ENCODE assay signal across 29 cellular contexts in genomic region chr2:39609917-39610316, GRCh38. TPM values are rescaled to one million over a fixed set of nuclear protein-coding genes. Genes with fewer than 3 reads are reported as not detected.
"Had no signal": no experiment of that assay in that cellular context is flagged by ENCODE, and none has a peak within 500 bp of the region (broad histone marks: within the 10 kb centered on the region; RNA-seq: fewer than 3 reads in every experiment).

No MANE protein-coding gene starts in this region.

- H3K9ac ChIP-seq: KMS-11, SK-N-SH had no signal

- ATAC-seq: K562, Panc1, PC-3, T-cell had no signal

- H3K4me2 ChIP-seq: KMS-11, SK-N-SH had no signal

- H3K36me3 Mint-ChIP-seq: IgD-negative memory B cell, T-cell had no signal

- DNase-seq: Kasumi-1; MM.1S; NCI-H1048; NCI-H1105; NCI-H1417; NCI-H1436 treated with DMSO at 0.1 percent for 48 hours; NCI-H1694; NCI-H187 treated with DMSO at 0.1 percent for 48 hours; NCI-H2029 treated with DMSO at 0.1 percent for 48 hours; NCI-H2171 treated with DMSO at 0.1 percent for 48 hours; NCI-H345; NCI-H446 treated with DMSO at 0.1 percent for 48 hours; NCI-H510A treated with DMSO at 0.1 percent for 48 hours; NCI-H69; NCI-H774; NK-92 treated with Interleukin-12 subunit alpha and Interleukin-12 subunit beta, amount 100 ng/mL, for 24 hours; PC-3; SHP77; SK-N-SH; SW 1271; T-cell had no signal

- H3K9me3 Mint-ChIP-seq: T-helper 1 cell treated with Interleukin-12 subunit alpha and Interleukin-12 subunit beta and Interleukin-4 antibody, amounts not matched to agents 30 μg/mL and 1 μg/mL, for 36 hours had no signal

- H3K4me1 Mint-ChIP-seq: IgD-negative memory B cell, T-cell had no signal

- FAIRE-seq: HTR-8/SVneo had no signal

- H3K27ac ChIP-seq: HL-60, KMS-11, RWPE1 had no signal

- H3K4me3 ChIP-seq: K562 had no signal

- H3K27ac Mint-ChIP-seq: IgD-negative memory B cell; T-cell; T-helper 1 cell treated with Interleukin-12 subunit alpha and Interleukin-12 subunit beta and Interleukin-4 antibody, amounts not matched to agents 30 μg/mL and 1 μg/mL, for 36 hours had no signal

- H3K4me3 Mint-ChIP-seq: IgD-negative memory B cell; T-cell; T-helper 1 cell treated with Interleukin-12 subunit alpha and Interleukin-12 subunit beta and Interleukin-4 antibody, amounts not matched to agents 30 μg/mL and 1 μg/mL, for 36 hours had no signal

- H3K9me3 ChIP-seq: SK-N-SH had no signal

RNA-seq across cellular contexts. Expression of gene TMEM178A, which starts 55.8 kb away (rescaled TPM):
- total RNA-seq: K562 had no signal
